ENCODE assay signal across 9 cellular contexts in the genomic region with DNA sequence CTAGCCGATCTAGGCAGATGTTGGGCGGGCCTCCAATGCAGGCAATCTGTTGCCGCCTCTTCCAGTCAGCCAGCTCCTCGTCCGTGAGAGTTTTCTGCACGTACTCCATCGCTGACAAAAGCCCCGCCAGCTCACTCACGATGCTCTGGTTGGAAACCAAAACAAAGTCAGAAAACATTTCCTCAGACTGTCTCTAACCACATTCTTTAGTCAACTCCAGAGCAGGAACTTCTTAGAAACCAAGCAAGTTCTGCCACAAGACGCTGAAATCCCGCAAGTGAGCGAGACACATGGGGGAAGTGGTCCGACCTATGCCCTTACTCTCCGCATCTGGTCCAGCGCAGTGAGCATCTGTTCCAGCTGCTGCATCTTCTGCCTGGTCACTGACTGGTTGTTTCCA. TPM values are rescaled to one million over a fixed set of nuclear protein-coding genes. Genes with fewer than 3 reads are reported as not detected.
DNase-seq lines count a peak whose midpoint lies in the region; ATAC-seq and TF ChIP-seq lines count a peak whose summit lies in the region.
"Had no signal": no experiment of that assay in that cellular context is flagged by ENCODE, and none has a peak within 500 bp of the region (broad histone marks: within the 10 kb centered on the region; RNA-seq: fewer than 3 reads in every experiment).

No MANE protein-coding gene starts in this region.

- no peaks in the 10 kb centered on the region for H3K4me1 ChIP-seq in ascending aorta

- no peaks in the 10 kb centered on the region for H3K27me3 ChIP-seq in brain microvascular endothelial cell (replicated peaks)
- no peaks in the 10 kb centered on the region for H3K27me3 ChIP-seq in ascending aorta

- H3K27ac ChIP-seq in brain microvascular endothelial cell (peak overlapping the region; percentile 50), ascending aorta (no peak overlapping the region)

- peak; percentile 59 for DNase-seq in T follicular helper cell (ENCODE audit: low read depth)
- peak; percentile 83 for DNase-seq in brain microvascular endothelial cell
- DNase-seq in stimulated activated CD8-positive, alpha-beta memory T cell treated with anti-CD3 and anti-CD28 coated beads, Interleukin-2, amount 100 ng/mL, for 48 hours (ENCODE audit: low read depth in 2 of 2): peak; percentile 69
- no peak for DNase-seq in NCI-H526 treated with DMSO at 0.1 percent for 48 hours (lab: John Stamatoyannopoulos, UW)
- DNase-seq in DMS79 treated with DMSO at 0.1 percent for 48 hours (lab: John Stamatoyannopoulos, UW): no peak
- no peak for DNase-seq in ascending aorta (ENCODE audit: low spot score in 2 of 2)
- no peak for DNase-seq in NCI-H146 treated with DMSO at 0.1 percent for 48 hours (lab: John Stamatoyannopoulos, UW; ENCODE audit: unreplicated experiment)

- TF ChIP-seq CTCF in brain microvascular endothelial cell (IDR thresholded peaks at IDR 0.05; ENCODE audit: low read depth, low read length, missing control alignments) (no peak), ascending aorta (IDR thresholded peaks at IDR 0.05) (no peak)

- in situ Hi-C loops in brain microvascular endothelial cell (cut with HindIII; ENCODE audit: low pct_ligation_motif_present, low sequenced_read_pairs): no loop called here

- H3K4me3 ChIP-seq in brain microvascular endothelial cell (ENCODE audit: low read depth, low read length) (no peak overlapping the region), ascending aorta (no peak overlapping the region)
- H3K4me3 ChIP-seq: skin epidermis had no signal

- H3K36me3 ChIP-seq in brain microvascular endothelial cell (replicated peaks) (peaks cover 68% of the 10 kb centered on the region), ascending aorta (peaks cover 79 to 88% of the 10 kb centered on the region in 2 donors)

- intact Hi-C loops in ascending aorta (cut with DNase I): no loop called here

- peak; percentile 64 for ATAC-seq in GM19395 (IDR thresholded peaks at IDR 0.05; ENCODE audit: unreplicated experiment)

- no peaks in the 10 kb centered on the region for H3K9me3 ChIP-seq in ascending aorta

RNA-seq across cellular contexts. Expression of gene STAT5A, which starts 49.1 kb away (rescaled TPM):
- total RNA-seq in ascending aorta: 105 TPM

RNA-seq across cellular contexts. Expression of gene STAT3, which starts 50.8 kb away (rescaled TPM):
- 181 TPM for total RNA-seq in ascending aorta

Comparison
In these comparisons a context has a peak if more than half of its experiments do, and no peak if none do; other contexts are left out.
1. DNase-seq: peak in T follicular helper cell (single experiment), brain microvascular endothelial cell (single experiment) and stimulated activated CD8-positive, alpha-beta memory T cell treated with anti-CD3 and anti-CD28 coated beads, Interleukin-2, amount 100 ng/mL, for 48 hours (2 of 2); none in NCI-H526 treated with DMSO at 0.1 percent for 48 hours (single experiment), DMS79 treated with DMSO at 0.1 percent for 48 hours (single experiment), ascending aorta (0 of 2) and NCI-H146 treated with DMSO at 0.1 percent for 48 hours (single experiment).